16 cellular contexts compared by ENCODE assay signal in genomic region chr14:52922656-52923055, GRCh38. TPM values are rescaled to one million over a fixed set of nuclear protein-coding genes. Genes with fewer than 3 reads are reported as not detected.
DNase-seq lines count a peak whose midpoint lies in the region; ATAC-seq, FAIRE-seq and TF ChIP-seq lines count a peak whose summit lies in the region.
"Had no signal": no experiment of that assay in that cellular context is flagged by ENCODE, and none has a peak within 500 bp of the region (broad histone marks: within the 10 kb centered on the region; RNA-seq: fewer than 3 reads in every experiment).

No MANE protein-coding gene starts in this region.

- H3K79me2 ChIP-seq in PC-3 (ENCODE audit: low read length): peaks cover 80% of the 10 kb centered on the region
- peaks cover 85% of the 10 kb centered on the region for H3K79me2 ChIP-seq in endothelial cell of umbilical vein (ENCODE audit: control insufficient read depth, insufficient read depth, low read length)

- ATAC-seq in PC-3: peak; percentile 44
- no peak for ATAC-seq in activated T-cell treated with anti-CD3 and anti-CD28 coated beads, Interleukin-2, amount 50 U/mL, for 72 hours (replicated peaks in 1 of 2)
- ATAC-seq: gastrocnemius medialis; stimulated activated naive B cell treated with anti-CD40 and anti-IgM and Interleukin-4, amounts not matched to agents 10 μg/mL and 1 μg/mL and 100 μg/mL, for 72 hours had no signal

- no peaks in the 10 kb centered on the region for H3K9me3 Mint-ChIP-seq in activated T-cell treated with anti-CD3 and anti-CD28 coated beads, Interleukin-2, amount 50 U/mL, for 72 hours
- H3K9me3 Mint-ChIP-seq: activated naive CD8-positive, alpha-beta T cell treated with anti-CD3 and anti-CD28 coated beads, Interleukin-2, amount 10 ng/mL, durations not matched to agents 7 days and 5 days; stimulated activated naive B cell treated with anti-CD40 and anti-IgM and Interleukin-4, amounts not matched to agents 10 μg/mL and 1 μg/mL and 100 μg/mL, for 72 hours had no signal

- H3K4me1 Mint-ChIP-seq in activated T-cell treated with anti-CD3 and anti-CD28 coated beads, Interleukin-2, amount 50 U/mL, for 72 hours (ENCODE audit: low read depth): peaks cover 13% of the 10 kb centered on the region

- H3K4me1 ChIP-seq in PC-3 (ENCODE audit: insufficient read depth, low read length): peaks cover 82% of the 10 kb centered on the region
- H3K4me1 ChIP-seq in endothelial cell of umbilical vein (ENCODE audit: control insufficient read depth, extremely low read depth, insufficient read depth, low read length): peaks cover 46% of the 10 kb centered on the region
- H3K4me1 ChIP-seq in rectal smooth muscle tissue (ENCODE audit: control insufficient read depth, insufficient read depth, low read length): peaks cover 22% of the 10 kb centered on the region
- H3K4me1 ChIP-seq in ovary (ENCODE audit: insufficient read depth): peaks cover 23% of the 10 kb centered on the region

- CTCF ChIA-PET in PC-3 (lab: Charles Lee): interaction anchor here (0.6 kb wide), 2 partner anchors 382 to 384 kb away, joined by 3 to 4 read pairs; no protein-coding TSS in a partner anchor
- CTCF ChIA-PET in endothelial cell of umbilical vein (lab: Charles Lee): interaction anchor here (1.0 to 1.8 kb wide), 5 partner anchors 12 to 52 kb away, joined by 3 to 6 read pairs (median 4); no protein-coding TSS in a partner anchor

- no peaks in the 10 kb centered on the region for H3K9me2 ChIP-seq in PC-3 (replicated peaks; ENCODE audit: low read length)

- DNase-seq in EH (ENCODE audit: low read depth) (peak; percentile 88), PC-3 (peak; percentile 84), endothelial cell of umbilical vein (ENCODE audit: low read depth, low spot score) (peak; percentile 37), ovary (no peak), HK-2 (ENCODE audit: unreplicated experiment) (no peak), caudate nucleus (lab: John Stamatoyannopoulos, UW) (no peak)
- DNase-seq in activated T-cell treated with anti-CD3 and anti-CD28 coated beads, Interleukin-2, amount 50 U/mL, for 72 hours: no peak
- DNase-seq: activated CD4-positive, CD25-positive, alpha-beta regulatory T cell; activated CD8-positive, alpha-beta memory T cell treated with anti-CD3 and anti-CD28 coated beads, Interleukin-2, amount 50 U/mL, for 4 hours; activated naive CD8-positive, alpha-beta T cell treated with anti-CD3 and anti-CD28 coated beads, Interleukin-2, amount 10 ng/mL, durations not matched to agents 7 days and 5 days; gastrocnemius medialis; stimulated activated CD4-positive, alpha-beta T cell treated with anti-CD3 and anti-CD28 coated beads, Interleukin-4, amount 100 ng/mL, for 4 hours; stimulated activated naive B cell treated with anti-CD40 and anti-IgM and Interleukin-4, amounts not matched to agents 10 μg/mL and 1 μg/mL and 100 μg/mL, for 72 hours had no signal

- H3K36me3 ChIP-seq in PC-3 (ENCODE audit: low read depth, low read length): no peaks in the 10 kb centered on the region; the same call in 1 of the 2 replicates
- peaks cover 0 to 1% of the 10 kb centered on the region in 2 experiments for H3K36me3 ChIP-seq in endothelial cell of umbilical vein (ENCODE audit: control insufficient read depth in 2 of 2, extremely low read depth in 1 of 2, insufficient read depth in 2 of 2, low read length in 2 of 2)
- no peaks in the 10 kb centered on the region for H3K36me3 ChIP-seq in rectal smooth muscle tissue (ENCODE audit: control insufficient read depth, insufficient read depth, low read length)
- no peaks in the 10 kb centered on the region for H3K36me3 ChIP-seq in ovary
- H3K36me3 ChIP-seq: gastrocnemius medialis had no signal

- no peak for FAIRE-seq in endothelial cell of umbilical vein (lab: Jason Lieb, UNC)

- intact Hi-C loops in PC-3 (cut with micrococcal nuclease) (loop anchor here (5.0 kb wide), 1 partner anchor 100 kb away; no protein-coding TSS in a partner anchor), endothelial cell of umbilical vein (cut with micrococcal nuclease) (no loop called here), ovary (cut with DNase I) (no loop called here)

- peaks cover 15% of the 10 kb centered on the region; the same call in 1 of the 2 replicates for H4K20me1 ChIP-seq in PC-3 (ENCODE audit: low read length)
- H4K20me1 ChIP-seq in endothelial cell of umbilical vein (replicated peaks; ENCODE audit: control insufficient read depth, extremely low read depth, insufficient read depth, low read length): peaks cover 3% of the 10 kb centered on the region

- POLR2A ChIA-PET in PC-3 (lab: Charles Lee; ENCODE audit: unreplicated experiment) (interaction anchor here (0.6 kb wide), 1 partner anchor 30 kb away, joined by 4 read pairs; no protein-coding TSS in a partner anchor), endothelial cell of umbilical vein (lab: Charles Lee) (interaction anchor here (0.7 kb wide), 1 partner anchor 11 kb away, joined by 3 read pairs; no protein-coding TSS in a partner anchor)

- no peak overlapping the region for H3K27ac Mint-ChIP-seq in activated T-cell treated with anti-CD3 and anti-CD28 coated beads, Interleukin-2, amount 50 U/mL, for 72 hours
- H3K27ac Mint-ChIP-seq: activated naive CD8-positive, alpha-beta T cell treated with anti-CD3 and anti-CD28 coated beads, Interleukin-2, amount 10 ng/mL, durations not matched to agents 7 days and 5 days; stimulated activated naive B cell treated with anti-CD40 and anti-IgM and Interleukin-4, amounts not matched to agents 10 μg/mL and 1 μg/mL and 100 μg/mL, for 72 hours had no signal

- no peak for TF ChIP-seq POLR2A in endothelial cell of umbilical vein (IDR thresholded peaks at IDR 0.05; ENCODE audit: low read depth, low read length)
- no peak for TF ChIP-seq POLR2A in ovary (IDR thresholded peaks at IDR 0.05)

- H3K36me3 Mint-ChIP-seq in activated T-cell treated with anti-CD3 and anti-CD28 coated beads, Interleukin-2, amount 50 U/mL, for 72 hours (ENCODE audit: insufficient read depth in 2 of 2): no peaks in the 10 kb centered on the region
- H3K36me3 Mint-ChIP-seq: activated naive CD8-positive, alpha-beta T cell treated with anti-CD3 and anti-CD28 coated beads, Interleukin-2, amount 10 ng/mL, durations not matched to agents 7 days and 5 days; stimulated activated naive B cell treated with anti-CD40 and anti-IgM and Interleukin-4, amounts not matched to agents 10 μg/mL and 1 μg/mL and 100 μg/mL, for 72 hours had no signal

- H3K4me3 Mint-ChIP-seq in activated T-cell treated with anti-CD3 and anti-CD28 coated beads, Interleukin-2, amount 50 U/mL, for 72 hours: no peak overlapping the region
- H3K4me3 Mint-ChIP-seq: activated naive CD8-positive, alpha-beta T cell treated with anti-CD3 and anti-CD28 coated beads, Interleukin-2, amount 10 ng/mL, durations not matched to agents 7 days and 5 days; stimulated activated naive B cell treated with anti-CD40 and anti-IgM and Interleukin-4, amounts not matched to agents 10 μg/mL and 1 μg/mL and 100 μg/mL, for 72 hours had no signal

- WGBS in ovary, 3 donors: 61 to 75% (median 73%) methylated on average over 4 of the region's 4 CpGs

- H3K9me1 ChIP-seq in endothelial cell of umbilical vein (replicated peaks; ENCODE audit: control insufficient read depth, extremely low read depth, insufficient read depth, low read length): no peaks in the 10 kb centered on the region

- H3K9me3 ChIP-seq in PC-3 (ENCODE audit: low read length): no peaks in the 10 kb centered on the region
- no peaks in the 10 kb centered on the region for H3K9me3 ChIP-seq in endothelial cell of umbilical vein (replicated peaks; ENCODE audit: control insufficient read depth, insufficient read depth, low read length)
- no peaks in the 10 kb centered on the region for H3K9me3 ChIP-seq in ovary
- H3K9me3 ChIP-seq: gastrocnemius medialis had no signal

- H3F3A ChIP-seq in PC-3 (ENCODE audit: low read length, unreplicated experiment): peaks cover 20% of the 10 kb centered on the region

- dilution Hi-C loops in endothelial cell of umbilical vein (cut with MboI; ENCODE audit: extremely low pct_ligation_motif_present, low sequenced_read_pairs): no loop called here

- H3K27ac ChIP-seq in PC-3 (ENCODE audit: low read length) (peak overlapping the region; percentile 23; the same call in 1 of the 2 replicates), endothelial cell of umbilical vein (ENCODE audit: insufficient read depth, low read depth, low read length) (no peak overlapping the region), rectal smooth muscle tissue (ENCODE audit: low read depth, low read length) (peak overlapping the region; percentile 32), ovary (no peak overlapping the region), caudate nucleus (ENCODE audit: low read depth, low read length) (no peak overlapping the region)
- H3K27ac ChIP-seq: C4-2B, HL-60 had no signal

- TF ChIP-seq CTCF in PC-3 (conservative IDR thresholded peaks at IDR 0.05; ENCODE audit: low read depth, low read length) (no peak), endothelial cell of umbilical vein (IDR thresholded peaks at IDR 0.05; ENCODE audit: extremely low read depth in 1 of 2, insufficient read depth in 1 of 2, low read depth in 1 of 2, low read length in 2 of 2) (no peak), ovary (IDR thresholded peaks at IDR 0.05) (no peak)

- H3K4me3 ChIP-seq in PC-3 (ENCODE audit: low read length) (no peak overlapping the region), endothelial cell of umbilical vein (replicated peaks in 1 of 3; ENCODE audit: insufficient read depth in 1 of 3, low read depth in 1 of 3, low read length in 3 of 3) (no peak overlapping the region), rectal smooth muscle tissue (ENCODE audit: low read length) (no peak overlapping the region), ovary (no peak overlapping the region)
- H3K4me3 ChIP-seq: gastrocnemius medialis had no signal

- peak overlapping the region; percentile 30 for H3K4me2 ChIP-seq in PC-3 (ENCODE audit: low read length)
- no peak overlapping the region for H3K4me2 ChIP-seq in endothelial cell of umbilical vein (ENCODE audit: insufficient read depth, low read length)

- H3K27me3 ChIP-seq in PC-3 (ENCODE audit: low read length) (no peaks in the 10 kb centered on the region), endothelial cell of umbilical vein (ENCODE audit: control insufficient read depth in 2 of 2, insufficient read depth in 2 of 2, low read length in 2 of 2) (no peaks in the 10 kb centered on the region), rectal smooth muscle tissue (ENCODE audit: control insufficient read depth, insufficient read depth, low read length) (no peaks in the 10 kb centered on the region), ovary (no peaks in the 10 kb centered on the region)
- H3K27me3 ChIP-seq: gastrocnemius medialis had no signal

- H3K27me3 Mint-ChIP-seq in activated T-cell treated with anti-CD3 and anti-CD28 coated beads, Interleukin-2, amount 50 U/mL, for 72 hours (ENCODE audit: low read depth): no peaks in the 10 kb centered on the region
- H3K27me3 Mint-ChIP-seq: activated naive CD8-positive, alpha-beta T cell treated with anti-CD3 and anti-CD28 coated beads, Interleukin-2, amount 10 ng/mL, durations not matched to agents 7 days and 5 days had no signal

- H3K9ac ChIP-seq in PC-3 (ENCODE audit: low read length): no peak overlapping the region
- H3K9ac ChIP-seq in endothelial cell of umbilical vein (replicated peaks; ENCODE audit: extremely low read depth, insufficient read depth, low read length): no peak overlapping the region
- H3K9ac ChIP-seq in rectal smooth muscle tissue (ENCODE audit: low read length): no peak overlapping the region

- BruUV-seq in PC-3 (replicated peaks; lab: Mats Ljungman, UMichigan) (no TSS peak), endothelial cell of umbilical vein (replicated peaks; lab: Mats Ljungman, UMichigan) (no TSS peak)

- H2AFZ ChIP-seq in PC-3 (ENCODE audit: low read length): no peak overlapping the region
- H2AFZ ChIP-seq in endothelial cell of umbilical vein (ENCODE audit: low read depth, low read length): no peak overlapping the region

- TF ChIP-seq EP300 in ovary (IDR thresholded peaks at IDR 0.05): no peak

RNA-seq across cellular contexts. Expression of gene FERMT2, which starts 28.2 kb away (rescaled TPM):
- total RNA-seq in PC-3 (2014; rRNA removed) (29.1 and 38.6 TPM in 2 replicates), endothelial cell of umbilical vein (108 and 113 TPM in 2 replicates), ovary (100 to 1,000 TPM in 3 of 7 donors, 10 to 100 TPM in 4; 85.0 to 138 (median 98.4) TPM)
- polyA plus RNA-seq in endothelial cell of umbilical vein (45.8 and 58.7 TPM in 2 replicates), ovary (100 to 1,000 TPM in 1 of 2 donors, 10 to 100 TPM in 1; 64.3 to 118 TPM)
- 80.7 and 86.2 TPM in 2 replicates for polyA plus RNA-seq in endothelial cell of umbilical vein (2011; cell fraction: cytosol; rRNA removed)
- 120 and 122 TPM in 2 replicates for polyA plus RNA-seq in endothelial cell of umbilical vein (2011; cell fraction: nucleus; rRNA removed)
- 54.9 and 72.5 TPM in 2 replicates for polyA plus RNA-seq in endothelial cell of umbilical vein (2012)
- polyA minus RNA-seq in endothelial cell of umbilical vein: 56.4 and 78.9 TPM in 2 replicates
- 67.2 TPM for polyA minus RNA-seq in endothelial cell of umbilical vein (2011; cell fraction: cytosol; rRNA and poly(A)+ RNA removed)
- polyA minus RNA-seq in endothelial cell of umbilical vein (2011; cell fraction: nucleus; rRNA and poly(A)+ RNA removed): 60.6 and 82.6 TPM in 2 replicates
- total RNA-seq in activated T-cell treated with anti-CD3 and anti-CD28 coated beads, Interleukin-2, amount 50 U/mL, for 72 hours: 10 to 100 TPM; 12.1 to 18.8 TPM

Comparison
In these comparisons a context has a peak if more than half of its experiments do, and no peak if none do; other contexts are left out.
1. DNase-seq: peak in EH (single experiment), PC-3 (single experiment) and endothelial cell of umbilical vein (single experiment); none in activated T-cell treated with anti-CD3 and anti-CD28 coated beads, Interleukin-2, amount 50 U/mL, for 72 hours (0 of 2), ovary (0 of 5), HK-2 (single experiment) and caudate nucleus (0 of 61).
2. H3K27ac ChIP-seq: peak in PC-3 (single experiment) and rectal smooth muscle tissue (single experiment); none in endothelial cell of umbilical vein (single experiment), ovary (0 of 2) and caudate nucleus (single experiment).